13 cellular contexts compared by ENCODE assay signal in the genomic region with DNA sequence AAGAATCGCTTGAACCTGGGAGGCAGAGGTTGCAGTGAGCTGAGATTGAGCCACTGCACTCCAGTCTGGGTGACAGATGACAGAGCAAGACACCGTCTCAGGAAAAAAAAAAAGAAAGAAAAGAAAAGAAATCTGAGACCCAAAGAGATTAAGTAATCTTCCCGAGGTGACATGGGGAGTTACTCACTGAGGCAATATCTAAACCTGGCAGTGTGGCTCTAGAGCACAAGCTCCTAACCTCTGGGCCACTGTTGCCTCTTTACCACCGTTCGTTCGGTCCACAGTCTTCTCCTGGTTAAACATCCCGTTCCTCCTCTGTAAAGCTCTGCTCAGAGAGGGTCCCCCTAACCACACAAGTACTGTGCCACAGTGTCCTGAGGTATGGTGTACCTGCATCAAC. TPM values are rescaled to one million over a fixed set of nuclear protein-coding genes. Genes with fewer than 3 reads are reported as not detected.
DNase-seq lines count a peak whose midpoint lies in the region; ATAC-seq, FAIRE-seq and TF ChIP-seq lines count a peak whose summit lies in the region.
"Had no signal": no experiment of that assay in that cellular context is flagged by ENCODE, and none has a peak within 500 bp of the region (broad histone marks: within the 10 kb centered on the region; RNA-seq: fewer than 3 reads in every experiment).

No MANE protein-coding gene starts in this region.

- WGBS in mesendoderm (ENCODE audit: extremely low coverage, insufficient coverage, low lambda C conversion rate), result no CpG with 5 or more reads among the region's 7 CpGs

- H2AFZ ChIP-seq in astrocyte (ENCODE audit: low read depth, low read length), result no peak overlapping the region

- H4K20me1 ChIP-seq in BLaER1 (no peaks in the 10 kb centered on the region), astrocyte (ENCODE audit: insufficient read depth, low read length) (no peaks in the 10 kb centered on the region)

- H3K18ac ChIP-seq in mesendoderm (ENCODE audit: low read length), result no peak overlapping the region

- H3K56ac ChIP-seq in mesendoderm (ENCODE audit: low read length), result no peak overlapping the region

- no peak overlapping the region for H3K4me3 ChIP-seq in BLaER1
- H3K4me3 ChIP-seq in HUES48 (ENCODE audit: low read depth, low read length), result peak overlapping the region; percentile 97; the same call in 1 of the 2 replicates
- H3K4me3 ChIP-seq in astrocyte (ENCODE audit: insufficient read depth, low read depth, low read length), result no peak overlapping the region
- H3K4me3 ChIP-seq in H7 (ENCODE audit: insufficient read depth, low read depth, low read length), result no peak overlapping the region
- H3K4me3 ChIP-seq in mesendoderm (ENCODE audit: low read length), result no peak overlapping the region

- no peak for TF ChIP-seq CTCF in astrocyte (IDR thresholded peaks at IDR 0.05; ENCODE audit: insufficient read depth, low read depth, low read length)

- H3K79me2 ChIP-seq in astrocyte (ENCODE audit: insufficient read depth, low read length) (peaks cover 16% of the 10 kb centered on the region), mesendoderm (ENCODE audit: control insufficient read depth, insufficient read depth, low read length) (no peaks in the 10 kb centered on the region)

- ATAC-seq in naive B cell (ENCODE audit: low read depth in 2 of 2), result no peak

- H3K4me1 ChIP-seq in BLaER1 (peaks cover 25% of the 10 kb centered on the region), HUES48 (ENCODE audit: control insufficient read depth, insufficient read depth, low read length) (no peaks in the 10 kb centered on the region), astrocyte (ENCODE audit: insufficient read depth, low read length) (peaks cover 9% of the 10 kb centered on the region), mesendoderm (ENCODE audit: control insufficient read depth, low read depth, low read length) (peaks cover 2% of the 10 kb centered on the region)

- H3K4me1 Mint-ChIP-seq in astrocyte (ENCODE audit: low read depth, unreplicated experiment), result peaks cover 2% of the 10 kb centered on the region
- peaks cover 15 to 34% (median 24%) of the 10 kb centered on the region in 3 donors for H3K4me1 Mint-ChIP-seq in naive B cell

- no peak for FAIRE-seq in astrocyte (lab: Jason Lieb, UNC)

- H2BK120ac ChIP-seq in mesendoderm (ENCODE audit: low read depth, low read length), result no peak overlapping the region

- H4K8ac ChIP-seq in mesendoderm (ENCODE audit: low read depth, low read length), result no peak overlapping the region

- peaks cover 2% of the 10 kb centered on the region for H3K79me1 ChIP-seq in mesendoderm (ENCODE audit: low read length)

- H3K23ac ChIP-seq in mesendoderm (ENCODE audit: low read length), result no peak overlapping the region

- H3K36me3 Mint-ChIP-seq in astrocyte (ENCODE audit: low read depth, unreplicated experiment), result no peaks in the 10 kb centered on the region
- H3K36me3 Mint-ChIP-seq in naive B cell, result no peaks in the 10 kb centered on the region

- H3K27ac ChIP-seq in BLaER1 (no peak overlapping the region), HUES48 (ENCODE audit: low read depth, low read length) (no peak overlapping the region), astrocyte (ENCODE audit: low read depth, low read length) (no peak overlapping the region), mesendoderm (ENCODE audit: low read depth, low read length) (no peak overlapping the region)
- H3K27ac ChIP-seq: epithelial cell of prostate had no signal

- no peak overlapping the region for H2AK5ac ChIP-seq in mesendoderm (ENCODE audit: low read length)

- H3K9me3 ChIP-seq in BLaER1 (no peaks in the 10 kb centered on the region), HUES48 (ENCODE audit: control insufficient read depth, insufficient read depth, low read length) (no peaks in the 10 kb centered on the region), astrocyte (ENCODE audit: insufficient read depth, low read depth, low read length) (no peaks in the 10 kb centered on the region)

- no peak overlapping the region for H3K4me3 Mint-ChIP-seq in astrocyte (ENCODE audit: unreplicated experiment)
- H3K4me3 Mint-ChIP-seq in naive B cell, result peak overlapping the region; percentile 25 to 99 (median 80)

- H4K5ac ChIP-seq in mesendoderm (ENCODE audit: low read length), result no peak overlapping the region

- H3K4ac ChIP-seq in mesendoderm (ENCODE audit: low read depth, low read length), result no peak overlapping the region

- H3K36me3 ChIP-seq in BLaER1 (peaks cover 15% of the 10 kb centered on the region), HUES48 (ENCODE audit: control insufficient read depth, insufficient read depth, low read length) (no peaks in the 10 kb centered on the region), astrocyte (ENCODE audit: insufficient read depth, low read length) (peaks cover 2% of the 10 kb centered on the region), H7 (replicated peaks; ENCODE audit: control insufficient read depth, insufficient read depth, low read length) (no peaks in the 10 kb centered on the region), mesendoderm (ENCODE audit: control insufficient read depth, insufficient read depth, low read length) (no peaks in the 10 kb centered on the region)

- DNase-seq in astrocyte (ENCODE audit: low read depth) (no peak), naive B cell (no peak), H7 (no peak), iPS-NIHi11 (ENCODE audit: low spot score) (no peak), HCEC 1CT (no peak), mesendoderm (no peak)
- DNase-seq: activated CD4-positive, CD25-positive, alpha-beta regulatory T cell; aorta; NCI-H2171 treated with DMSO at 0.1 percent for 48 hours; RPMI8226 had no signal

- H3K27ac Mint-ChIP-seq in astrocyte (ENCODE audit: unreplicated experiment) (no peak overlapping the region), naive B cell (peak overlapping the region in 3 of 6 donors; percentile 81 to 95 (median 87))

- H3K9me3 Mint-ChIP-seq in astrocyte (ENCODE audit: unreplicated experiment) (no peaks in the 10 kb centered on the region), naive B cell (no peaks in the 10 kb centered on the region)

- H3K9ac ChIP-seq in BLaER1, result peak overlapping the region; percentile 99; the same call in 1 of the 2 replicates
- no peak overlapping the region for H3K9ac ChIP-seq in HUES48 (ENCODE audit: low read depth, low read length)
- H3K9ac ChIP-seq in astrocyte (ENCODE audit: low read length), result no peak overlapping the region
- no peak overlapping the region for H3K9ac ChIP-seq in mesendoderm (ENCODE audit: low read length)

- H2BK15ac ChIP-seq in mesendoderm (replicated peaks; ENCODE audit: low read depth), result no peak overlapping the region

- no peaks in the 10 kb centered on the region for H3K27me3 ChIP-seq in BLaER1
- no peaks in the 10 kb centered on the region for H3K27me3 ChIP-seq in HUES48 (ENCODE audit: control insufficient read depth, insufficient read depth, low read length)
- no peaks in the 10 kb centered on the region for H3K27me3 ChIP-seq in astrocyte (ENCODE audit: insufficient read depth, low read length)
- H3K27me3 ChIP-seq in H7 (ENCODE audit: control insufficient read depth, insufficient read depth, low read length), result no peaks in the 10 kb centered on the region
- H3K27me3 ChIP-seq in mesendoderm (ENCODE audit: insufficient read depth, low read length, poor library complexity), result no peaks in the 10 kb centered on the region

- H3K4me2 ChIP-seq in BLaER1 (peak overlapping the region; percentile 76; the same call in 1 of the 2 replicates), astrocyte (ENCODE audit: low read length) (peak overlapping the region; percentile 93), mesendoderm (ENCODE audit: low read length) (no peak overlapping the region)

- H3K27me3 Mint-ChIP-seq in astrocyte (ENCODE audit: low read depth, unreplicated experiment), result no peaks in the 10 kb centered on the region
- no peaks in the 10 kb centered on the region for H3K27me3 Mint-ChIP-seq in naive B cell

- no peak overlapping the region for H2BK5ac ChIP-seq in mesendoderm (ENCODE audit: low read length)

RNA-seq across cellular contexts. Expression of a gene that starts 1.5 kb away (rescaled TPM):
- total RNA-seq in astrocyte, result 17.1 and 20.9 TPM in 2 replicates
- polyA plus RNA-seq in naive B cell (ENCODE audit: low read depth in 6 of 6), result 10 to 100 TPM; 16.0 to 42.2 (median 27.7) TPM
- 35.8 and 53.1 TPM in 2 replicates for total RNA-seq in H7 (2014; rRNA removed; shearing (Covaris generic))
- 3.7 TPM for polyA plus RNA-seq in mesendoderm (2013, experiment 1 of 2)
- polyA plus RNA-seq in mesendoderm (2013, experiment 2 of 2), result 3.7 TPM

RNA-seq across cellular contexts. Expression of a gene that starts 23.2 kb away (rescaled TPM):
- total RNA-seq in astrocyte, result 24.1 and 27.0 TPM in 2 replicates
- polyA plus RNA-seq in naive B cell (ENCODE audit: low read depth in 6 of 6), result 1 to 10 TPM in 5 of 6 donors, not detected in 1; 3.8 to 7.9 (median 4.3) TPM
- 72.0 and 103 TPM in 2 replicates for total RNA-seq in H7 (2014; rRNA removed; shearing (Covaris generic))
- 19.1 TPM for polyA plus RNA-seq in mesendoderm (2013, experiment 1 of 2)
- polyA plus RNA-seq in mesendoderm (2013, experiment 2 of 2), result 20.7 TPM

RNA-seq across cellular contexts. Expression of a gene that starts 32.8 kb away (rescaled TPM):
- 79.0 and 91.7 TPM in 2 replicates for total RNA-seq in astrocyte
- polyA plus RNA-seq in naive B cell (ENCODE audit: low read depth in 6 of 6), result 10 to 100 TPM; 45.3 to 77.4 (median 67.3) TPM
- 291 and 385 TPM in 2 replicates for total RNA-seq in H7 (2014; rRNA removed; shearing (Covaris generic))
- 107 TPM for polyA plus RNA-seq in mesendoderm (2013, experiment 1 of 2)
- polyA plus RNA-seq in mesendoderm (2013, experiment 2 of 2), result 108 TPM

RNA-seq across cellular contexts. Expression of a gene that starts 44.3 kb away (rescaled TPM):
- total RNA-seq in astrocyte, result 9.7 and 10.4 TPM in 2 replicates
- polyA plus RNA-seq in naive B cell (ENCODE audit: low read depth in 6 of 6), result 1 to 10 TPM; 3.2 to 9.6 (median 7.2) TPM
- total RNA-seq in H7 (2014; rRNA removed; shearing (Covaris generic)), result 8.2 and 10.8 TPM in 2 replicates
- polyA plus RNA-seq in mesendoderm (2013, experiment 1 of 2), result 2.4 TPM
- 2.3 TPM for polyA plus RNA-seq in mesendoderm (2013, experiment 2 of 2)

RNA-seq across cellular contexts. Expression of a gene that starts 45.5 kb away (rescaled TPM):
- total RNA-seq in astrocyte, result 33.7 and 37.3 TPM in 2 replicates
- 100 to 1,000 TPM in 2 of 6 donors, 10 to 100 TPM in 4; 64.4 to 110 (median 89.0) TPM for polyA plus RNA-seq in naive B cell (ENCODE audit: low read depth in 6 of 6)
- 122 and 125 TPM in 2 replicates for total RNA-seq in H7 (2014; rRNA removed; shearing (Covaris generic))
- polyA plus RNA-seq in mesendoderm (2013, experiment 1 of 2), result 34.0 TPM
- 34.8 TPM for polyA plus RNA-seq in mesendoderm (2013, experiment 2 of 2)
